Comparison of ENCODE assay signal across 23 cellular contexts in genomic region chr12:117540011-117540410, GRCh38.
A peak's percentile ranks its signal among the peaks of the same experiment; 100 is the strongest.
DNase-seq lines count a peak whose midpoint lies in the region; ATAC-seq and TF ChIP-seq lines count a peak whose summit lies in the region.
"Had no signal": no experiment of that assay in that cellular context is flagged by ENCODE, and none has a peak within 500 bp of the region (broad histone marks: within the 10 kb centered on the region; RNA-seq: fewer than 3 reads in every experiment).

No MANE protein-coding gene starts in this region.

- no peaks in the 10 kb centered on the region for H3K36me3 Mint-ChIP-seq in endodermal cell (ENCODE audit: low read depth)
- no peaks in the 10 kb centered on the region for H3K36me3 Mint-ChIP-seq in T-helper 17 cell (ENCODE audit: low read depth)
- H3K36me3 Mint-ChIP-seq: CD14-positive monocyte; CD4-positive, alpha-beta memory T cell; CD4-positive, CD25-positive, alpha-beta regulatory T cell; CD8-positive, alpha-beta memory T cell had no signal

- ATAC-seq in T-helper 17 cell = no peak
- ATAC-seq in HG02870 (IDR thresholded peaks at IDR 0.05; ENCODE audit: unreplicated experiment) = no peak

- 63 to 64% methylated on average over 4 to 5 of the region's 5 CpGs for WGBS in endodermal cell (ENCODE audit: insufficient coverage in 1 of 2, insufficient read length in 1 of 2), 2 experiments
- WGBS in mesendoderm (ENCODE audit: extremely low coverage, insufficient coverage, low lambda C conversion rate) = no CpG with 5 or more reads among the region's 5 CpGs

- H3K27ac Mint-ChIP-seq in endodermal cell = no peak overlapping the region
- no peak overlapping the region for H3K27ac Mint-ChIP-seq in T-helper 17 cell
- H3K27ac Mint-ChIP-seq: CD14-positive monocyte; CD4-positive, alpha-beta memory T cell; CD8-positive, alpha-beta memory T cell had no signal

- peaks cover 29% of the 10 kb centered on the region for H3K9me3 Mint-ChIP-seq in endodermal cell

- H2BK120ac ChIP-seq in mesendoderm (ENCODE audit: low read depth, low read length) = no peak overlapping the region

- no peaks in the 10 kb centered on the region for H3K79me2 ChIP-seq in mesendoderm (ENCODE audit: control insufficient read depth, insufficient read depth, low read length)
- no peaks in the 10 kb centered on the region for H3K79me2 ChIP-seq in osteoblast (ENCODE audit: insufficient read depth, low read length)

- H3K4me1 ChIP-seq in endodermal cell (ENCODE audit: control insufficient read depth, insufficient read depth, low read length) = no peaks in the 10 kb centered on the region
- no peaks in the 10 kb centered on the region for H3K4me1 ChIP-seq in mesendoderm (ENCODE audit: control insufficient read depth, low read depth, low read length)
- H3K4me1 ChIP-seq in osteoblast (ENCODE audit: insufficient read depth, low read length) = no peaks in the 10 kb centered on the region
- H3K4me1 ChIP-seq: BE2C, BLaER1 had no signal

- H3K4me2 ChIP-seq in mesendoderm (ENCODE audit: low read length) (no peak overlapping the region), osteoblast (ENCODE audit: insufficient read depth, low read length) (no peak overlapping the region)
- H3K4me2 ChIP-seq: BLaER1 had no signal

- H3K9me3 ChIP-seq in endodermal cell (ENCODE audit: control insufficient read depth, low read length) = peaks cover 20% of the 10 kb centered on the region
- no peaks in the 10 kb centered on the region for H3K9me3 ChIP-seq in osteoblast (ENCODE audit: low read depth, low read length)
- no peaks in the 10 kb centered on the region for H3K9me3 ChIP-seq in T-helper 17 cell (ENCODE audit: control insufficient read depth, low read length, poor library complexity, severe bottlenecking)
- H3K9me3 ChIP-seq: BE2C, BLaER1 had no signal

- H4K8ac ChIP-seq in mesendoderm (ENCODE audit: low read depth, low read length) = no peak overlapping the region

- no peak overlapping the region for H2BK15ac ChIP-seq in mesendoderm (replicated peaks; ENCODE audit: low read depth)

- H4K20me1 ChIP-seq in osteoblast (ENCODE audit: insufficient read depth, low read length) = no peaks in the 10 kb centered on the region
- H4K20me1 ChIP-seq: BLaER1 had no signal

- H3K27me3 ChIP-seq in endodermal cell (ENCODE audit: control insufficient read depth, insufficient read depth, low read length, poor library complexity, severe bottlenecking) (no peaks in the 10 kb centered on the region), mesendoderm (ENCODE audit: insufficient read depth, low read length, poor library complexity) (no peaks in the 10 kb centered on the region), osteoblast (ENCODE audit: insufficient read depth, low read length) (no peaks in the 10 kb centered on the region)
- H3K27me3 ChIP-seq: BE2C, BLaER1 had no signal

- no peaks in the 10 kb centered on the region for H3K79me1 ChIP-seq in mesendoderm (ENCODE audit: low read length)

- no peak overlapping the region for H2AK5ac ChIP-seq in mesendoderm (ENCODE audit: low read length)

- H3K4me1 Mint-ChIP-seq in endodermal cell (no peaks in the 10 kb centered on the region), T-helper 17 cell (no peaks in the 10 kb centered on the region)
- H3K4me1 Mint-ChIP-seq: CD14-positive monocyte; CD4-positive, alpha-beta memory T cell; CD4-positive, CD25-positive, alpha-beta regulatory T cell; CD8-positive, alpha-beta memory T cell had no signal

- TF ChIP-seq CTCF in endodermal cell (conservative IDR thresholded peaks at IDR 0.05) = no peak
- no peak for TF ChIP-seq CTCF in osteoblast (IDR thresholded peaks at IDR 0.05; ENCODE audit: extremely low read depth, low read depth, low read length)

- H3K27ac ChIP-seq in endodermal cell (ENCODE audit: low read depth, low read length) (no peak overlapping the region), mesendoderm (ENCODE audit: low read depth, low read length) (no peak overlapping the region), osteoblast (ENCODE audit: low read depth, low read length) (no peak overlapping the region)
- H3K27ac ChIP-seq: BLaER1 had no signal

- H3K4me3 Mint-ChIP-seq in endodermal cell (no peak overlapping the region), T-helper 17 cell (no peak overlapping the region)
- H3K4me3 Mint-ChIP-seq: CD4-positive, CD25-positive, alpha-beta regulatory T cell; CD8-positive, alpha-beta memory T cell had no signal

- H3K23ac ChIP-seq in mesendoderm (ENCODE audit: low read length) = no peak overlapping the region

- H3K27me3 Mint-ChIP-seq in endodermal cell (ENCODE audit: insufficient read depth) (no peaks in the 10 kb centered on the region), T-helper 17 cell (no peaks in the 10 kb centered on the region)
- H3K27me3 Mint-ChIP-seq: CD4-positive, alpha-beta memory T cell; CD4-positive, CD25-positive, alpha-beta regulatory T cell; CD8-positive, alpha-beta memory T cell had no signal

- H4K5ac ChIP-seq in mesendoderm (ENCODE audit: low read length) = no peak overlapping the region

- H3K4me3 ChIP-seq in endodermal cell (ENCODE audit: low read length) (no peak overlapping the region), mesendoderm (ENCODE audit: low read length) (no peak overlapping the region), osteoblast (ENCODE audit: insufficient read depth, low read length) (no peak overlapping the region)
- H3K4me3 ChIP-seq: BLaER1 had no signal

- H3K36me3 ChIP-seq in endodermal cell (ENCODE audit: control insufficient read depth, insufficient read depth, low read length) (no peaks in the 10 kb centered on the region), mesendoderm (ENCODE audit: control insufficient read depth, insufficient read depth, low read length) (no peaks in the 10 kb centered on the region), osteoblast (ENCODE audit: insufficient read depth, low read length) (no peaks in the 10 kb centered on the region)
- H3K36me3 ChIP-seq: BE2C, BLaER1 had no signal

- no peak overlapping the region for H2AFZ ChIP-seq in osteoblast (ENCODE audit: low read length)

- DNase-seq in endodermal cell (peak; percentile 86), mesendoderm (peak; percentile 72), osteoblast (ENCODE audit: insufficient read length, low spot score, missing footprints) (peak; percentile 9), T-helper 17 cell (no peak), G401 (ENCODE audit: low spot score) (no peak)
- DNase-seq: 8988T; ACHN; BE2C; C1 segment of cervical spinal cord; CD4-positive, alpha-beta memory T cell; CD4-positive, CD25-positive, alpha-beta regulatory T cell; CD8-positive, alpha-beta memory T cell; COR-L47; DMS 273 treated with DMSO at 0.1 percent for 48 hours; DMS153; DMS53; DMS79; DND-41; EL; GF-D8 had no signal

- H3K9ac ChIP-seq in endodermal cell (ENCODE audit: extremely low read depth, low read length, poor library complexity, severe bottlenecking) (no peak overlapping the region), mesendoderm (ENCODE audit: low read length) (no peak overlapping the region)
- H3K9ac ChIP-seq: BLaER1 had no signal

- H3K4ac ChIP-seq in mesendoderm (ENCODE audit: low read depth, low read length) = no peak overlapping the region

- in situ Hi-C loops in G401 (cut with HindIII; ENCODE audit: low sequenced_read_pairs) = no loop called here

- no peak overlapping the region for H3K56ac ChIP-seq in mesendoderm (ENCODE audit: low read length)

- H2BK5ac ChIP-seq in mesendoderm (ENCODE audit: low read length) = no peak overlapping the region

- H3K18ac ChIP-seq in mesendoderm (ENCODE audit: low read length) = no peak overlapping the region

Comparison
In these comparisons a context has a peak if more than half of its experiments do, and no peak if none do; other contexts are left out.
1. DNase-seq: peak in endodermal cell (single experiment), mesendoderm (single experiment) and osteoblast (single experiment); none in T-helper 17 cell (0 of 3) and G401 (single experiment).